In genomic region chr4:56821394-56822263, GRCh38 we compare ENCODE assay signal across 8 cellular contexts. TPM values are rescaled to one million over a fixed set of nuclear protein-coding genes. Genes with fewer than 3 reads are reported as not detected.
DNase-seq lines count a peak whose midpoint lies in the region; TF ChIP-seq lines count a peak whose summit lies in the region.

Gene SPINK2 (minus strand): TSS chr4:56821701. CDS start chr4:56821662, 39 bp downstream.

- H3K4me1 ChIP-seq in HUES6 (ENCODE audit: control insufficient read depth, insufficient read depth, low read length) = peaks cover 4% of the 10 kb centered on the region; the same call in 1 of the 2 replicates

- TF ChIP-seq POLR2A in lower leg skin (IDR thresholded peaks at IDR 0.05) = no peak

- peaks cover 22% of the 10 kb centered on the region for H3K27me3 ChIP-seq in HUES6 (ENCODE audit: control insufficient read depth, insufficient read depth, low read length)

- H3K9me3 ChIP-seq in HUES6 (ENCODE audit: control insufficient read depth, insufficient read depth, low read depth, low read length) = no peaks in the 10 kb centered on the region

- H3K36me3 ChIP-seq in HUES6 (ENCODE audit: control insufficient read depth, insufficient read depth, low read length) = no peaks in the 10 kb centered on the region

- H3K9ac ChIP-seq in HUES6 (ENCODE audit: low read length) = peak within 1 kb of the TSS; percentile 54

- intact Hi-C loops in lower leg skin (cut with DNase I; ENCODE audit: low total_unique reads) = no loop called here

- in situ Hi-C loops in T47D (cut with HindIII; ENCODE audit: low pct_unique_long_range_greater_than_20kb, low sequenced_read_pairs) = no loop called here

- WGBS in lower leg skin, 2 donors = 2 to 3% methylated on average over 34 to 51 of the region's 58 CpGs

- H3K27ac ChIP-seq in HUES6 (ENCODE audit: low read depth, low read length) = no peak within 1 kb of the TSS

- H3K4me3 ChIP-seq in HUES6 (ENCODE audit: low read depth, low read length) (peak within 1 kb of the TSS; percentile 74), lower leg skin (ENCODE audit: low read depth, poor library complexity, severe bottlenecking) (peak within 1 kb of the TSS; percentile 18)

- no peak for TF ChIP-seq CTCF in lower leg skin (IDR thresholded peaks at IDR 0.05)

- peak; percentile 3 for DNase-seq in NCI-H2227 (lab: John Stamatoyannopoulos, UW; ENCODE audit: unreplicated experiment)
- no peak for DNase-seq in NCI-H2227 treated with DMSO at 0.1 percent for 48 hours (lab: John Stamatoyannopoulos, UW)
- peak; percentile 21 for DNase-seq in UCSD-AML1 (lab: John Stamatoyannopoulos, UW; ENCODE audit: unreplicated experiment)
- DNase-seq in T47D (ENCODE audit: low read depth in 1 of 2, low spot score in 1 of 2) = peak; percentile 39 to 60
- no peak for DNase-seq in lower leg skin (ENCODE audit: low spot score in 2 of 2)
- peak; percentile 15 to 50 for DNase-seq in stimulated activated CD8-positive, alpha-beta memory T cell treated with anti-CD3 and anti-CD28 coated beads, Interleukin-2, amount 100 ng/mL, for 1 hour (ENCODE audit: low read depth in 2 of 2)
- DNase-seq in SIG-M5 (lab: John Stamatoyannopoulos, UW) = no peak

RNA-seq across cellular contexts. Expression of gene SPINK2, which starts in this region (rescaled TPM):
- not detected for total RNA-seq in lower leg skin

Comparison
In these comparisons a context has a peak if more than half of its experiments do, and no peak if none do; other contexts are left out.
1. DNase-seq: peak in NCI-H2227 (single experiment), UCSD-AML1 (single experiment), T47D (2 of 2) and stimulated activated CD8-positive, alpha-beta memory T cell treated with anti-CD3 and anti-CD28 coated beads, Interleukin-2, amount 100 ng/mL, for 1 hour (2 of 2); none in NCI-H2227 treated with DMSO at 0.1 percent for 48 hours (single experiment), lower leg skin (0 of 2) and SIG-M5 (single experiment).